ENCODE assay signal across 1 cellular context in the genomic region with DNA sequence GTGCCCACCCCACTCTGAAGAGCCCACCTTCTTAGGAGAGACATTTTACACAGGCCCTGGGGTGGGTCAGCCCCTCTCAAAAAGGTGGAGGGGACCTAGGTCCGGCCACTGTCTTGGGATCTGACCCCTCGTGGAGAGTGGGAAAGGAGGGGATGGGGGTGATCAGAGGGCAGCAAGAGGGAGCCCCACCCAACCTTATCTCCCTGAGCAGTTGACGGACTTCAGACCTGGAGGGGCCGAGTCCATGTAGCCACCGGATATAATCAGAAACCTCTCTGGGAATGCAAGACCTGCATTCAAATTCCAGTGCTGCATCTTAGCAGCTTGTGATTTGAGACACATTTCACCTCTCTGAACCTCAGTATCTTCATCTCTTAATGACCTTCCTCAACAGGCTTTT.
TF ChIP-seq lines count a peak whose summit lies in the region.

No MANE protein-coding gene starts in this region.

TF ChIP-seq in H1, 55 proteins besides CTCF, POLR2A, EP300 and RAD21 (continued from another document):
- TF ChIP-seq TCF12 (IDR thresholded peaks at IDR 0.05; ENCODE audit: low read depth, low read length) = no peak
- TF ChIP-seq GABPA (IDR thresholded peaks at IDR 0.05; ENCODE audit: borderline replicate concordance, insufficient read depth, low read length) = no peak
- no peak for TF ChIP-seq CEBPB (IDR thresholded peaks at IDR 0.05; ENCODE audit: low read depth, low read length)
- no peak for TF ChIP-seq CBX8 (IDR thresholded peaks at IDR 0.05; ENCODE audit: borderline replicate concordance, low read depth, low read length)
- TF ChIP-seq SIN3A (conservative IDR thresholded peaks at IDR 0.05 in 1 of 2, IDR thresholded peaks at IDR 0.05 in 1 of 2; ENCODE audit: low read depth in 1 of 2, low read length in 2 of 2) = no peak
- no peak for TF ChIP-seq TAF1 (IDR thresholded peaks at IDR 0.05; ENCODE audit: low read depth, low read length)
- TF ChIP-seq POLR2AphosphoS5 (IDR thresholded peaks at IDR 0.05; ENCODE audit: low read depth, low read length) = no peak
- TF ChIP-seq SP4 (IDR thresholded peaks at IDR 0.05; ENCODE audit: low read length) = no peak
- no peak for TF ChIP-seq PHF8 (conservative IDR thresholded peaks at IDR 0.05; ENCODE audit: low read depth, low read length)
- no peak for TF ChIP-seq POU5F1 (IDR thresholded peaks at IDR 0.05; ENCODE audit: low read depth, low read length)
